In the genomic region with DNA sequence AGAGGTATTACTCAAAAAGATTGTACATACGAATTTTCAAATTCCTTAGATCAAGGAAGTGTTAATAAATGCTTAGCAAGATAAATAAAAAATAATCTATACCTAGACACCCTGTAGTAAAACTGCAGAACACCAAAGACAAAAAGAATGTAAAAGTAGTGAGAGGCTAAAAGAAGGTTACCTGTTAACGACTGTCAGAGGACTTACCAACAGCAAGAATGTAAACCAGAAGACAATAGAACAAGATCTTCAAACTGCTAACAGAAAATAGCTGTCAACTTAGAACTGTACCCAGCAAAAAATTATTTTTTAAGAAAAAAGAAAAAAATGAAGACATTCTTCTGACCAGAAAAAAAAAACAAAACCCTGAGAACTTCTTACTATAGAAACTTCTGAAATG, we compare ENCODE assay signal across 33 cellular contexts. TPM values are rescaled to one million over a fixed set of nuclear protein-coding genes. Genes with fewer than 3 reads are reported as not detected.
DNase-seq lines count a peak whose midpoint lies in the region; ATAC-seq and TF ChIP-seq lines count a peak whose summit lies in the region.
"Had no signal": no experiment of that assay in that cellular context is flagged by ENCODE, and none has a peak within 500 bp of the region (broad histone marks: within the 10 kb centered on the region; RNA-seq: fewer than 3 reads in every experiment).

No MANE protein-coding gene starts in this region.

- H3K27ac Mint-ChIP-seq in activated CD4-positive, alpha-beta T cell treated with anti-CD3 and anti-CD28 coated beads, Interleukin-2, amount 10 ng/mL, durations not matched to agents 24 days and 14 days, result peak overlapping the region; percentile 95
- H3K27ac Mint-ChIP-seq in CD4-positive, alpha-beta memory T cell, result peak overlapping the region; percentile 89 to 99 (median 98)
- peak overlapping the region; percentile 92 for H3K27ac Mint-ChIP-seq in activated CD8-positive, alpha-beta T cell treated with anti-CD3 and anti-CD28 coated beads, Interleukin-2, amount 10 ng/mL, durations not matched to agents 7 days and 5 days
- H3K27ac Mint-ChIP-seq: endodermal cell had no signal

- in situ Hi-C loops in GM13976 (cut with MboI; ENCODE audit: low sequenced_read_pairs, unreplicated experiment), result no loop called here

- TF ChIP-seq CTCF in GM13976 (IDR thresholded peaks at IDR 0.05; ENCODE audit: borderline replicate concordance, control extremely low read depth, extremely low read depth, insufficient read depth, missing control alignments), result no peak

- H3K4me3 ChIP-seq in CD4-positive, alpha-beta memory T cell (ENCODE audit: low read length in 2 of 2), result no peak overlapping the region
- no peak overlapping the region for H3K4me3 ChIP-seq in effector memory CD4-positive, alpha-beta T cell (ENCODE audit: insufficient read depth, low read depth, low read length, poor library complexity, severe bottlenecking)
- H3K4me3 ChIP-seq: coronary artery, lower lobe of right lung, mucosa of descending colon, pancreas had no signal

- peak overlapping the region; percentile 79 for H3K4me3 Mint-ChIP-seq in activated CD4-positive, alpha-beta T cell treated with anti-CD3 and anti-CD28 coated beads, Interleukin-2, amount 10 ng/mL, durations not matched to agents 24 days and 14 days
- H3K4me3 Mint-ChIP-seq in CD4-positive, alpha-beta memory T cell, result peak overlapping the region; percentile 76 to 96 (median 85)
- peak overlapping the region; percentile 58 for H3K4me3 Mint-ChIP-seq in activated CD8-positive, alpha-beta T cell treated with anti-CD3 and anti-CD28 coated beads, Interleukin-2, amount 10 ng/mL, durations not matched to agents 7 days and 5 days
- H3K4me3 Mint-ChIP-seq: endodermal cell, neural crest cell had no signal

- no peaks in the 10 kb centered on the region for H3K27me3 Mint-ChIP-seq in activated CD4-positive, alpha-beta T cell treated with anti-CD3 and anti-CD28 coated beads, Interleukin-2, amount 10 ng/mL, durations not matched to agents 24 days and 14 days
- no peaks in the 10 kb centered on the region for H3K27me3 Mint-ChIP-seq in CD4-positive, alpha-beta memory T cell
- no peaks in the 10 kb centered on the region for H3K27me3 Mint-ChIP-seq in activated CD8-positive, alpha-beta T cell treated with anti-CD3 and anti-CD28 coated beads, Interleukin-2, amount 10 ng/mL, durations not matched to agents 7 days and 5 days (ENCODE audit: low read depth)

- CTCF ChIA-PET in CD4-positive, alpha-beta memory T cell (lab: Charles Lee; ENCODE audit: partially characterized antibody), result interaction anchor here (2.5 to 13.0 kb wide), 3 partner anchors 11 to 51 kb away, joined by 8 to 276 read pairs (median 24); partner anchors contain the start of gene CD2
- CTCF ChIA-PET in activated CD8-positive, alpha-beta T cell treated with anti-CD3 and anti-CD28 coated beads, Interleukin-2, amount 10 ng/mL, durations not matched to agents 7 days and 5 days (lab: Charles Lee), result interaction anchor here (0.9 to 11.8 kb wide), 8 partner anchors 10 to 195 kb away, joined by 3 to 202 read pairs (median 4); partner anchors contain the start of gene CD2

- H3K9me3 Mint-ChIP-seq in activated CD4-positive, alpha-beta T cell treated with anti-CD3 and anti-CD28 coated beads, Interleukin-2, amount 10 ng/mL, durations not matched to agents 24 days and 14 days, result no peaks in the 10 kb centered on the region
- peaks cover 0 to 9% (median 4%) of the 10 kb centered on the region in 8 donors for H3K9me3 Mint-ChIP-seq in CD4-positive, alpha-beta memory T cell
- no peaks in the 10 kb centered on the region for H3K9me3 Mint-ChIP-seq in activated CD8-positive, alpha-beta T cell treated with anti-CD3 and anti-CD28 coated beads, Interleukin-2, amount 10 ng/mL, durations not matched to agents 7 days and 5 days (ENCODE audit: insufficient read depth)
- H3K9me3 Mint-ChIP-seq: endodermal cell, neural crest cell had no signal

- H3K4me1 ChIP-seq in CD4-positive, alpha-beta memory T cell (ENCODE audit: insufficient read depth, low read length), result peaks cover 98% of the 10 kb centered on the region
- H3K4me1 ChIP-seq in effector memory CD4-positive, alpha-beta T cell (ENCODE audit: control insufficient read depth, insufficient read depth, low read length, poor library complexity, severe bottlenecking), result peaks cover 46% of the 10 kb centered on the region
- H3K4me1 ChIP-seq: lower lobe of right lung, pancreas had no signal

- no peak for DNase-seq in activated CD4-positive, alpha-beta T cell treated with anti-CD3 and anti-CD28 coated beads, Interleukin-2, amount 10 ng/mL, durations not matched to agents 24 days and 14 days
- no peak for DNase-seq in activated CD4-positive, alpha-beta T cell treated with anti-CD3 and anti-CD28 coated beads, Interleukin-2, amount 50 U/mL, for 48 hours
- DNase-seq in CD4-positive, alpha-beta memory T cell, result no peak
- DNase-seq in activated CD8-positive, alpha-beta T cell treated with anti-CD3 and anti-CD28 coated beads, Interleukin-2, amount 10 ng/mL, durations not matched to agents 7 days and 5 days, result no peak
- no peak for DNase-seq in effector memory CD4-positive, alpha-beta T cell
- DNase-seq in inferior parietal cortex (ENCODE audit: extremely low spot score) (no peak), GM13976 (ENCODE audit: low spot score) (no peak), GF-D8 (lab: John Stamatoyannopoulos, UW) (no peak)
- DNase-seq: activated CD4-positive, CD25-positive, alpha-beta regulatory T cell; activated gamma-delta T cell; aorta; DMS 273 treated with DMSO at 0.1 percent for 48 hours; EL; endodermal cell; foreskin keratinocyte; heart left ventricle; IMR-90; lower lobe of right lung; mucosa of descending colon; NCI-H1105; NCI-H187 treated with DMSO at 0.1 percent for 48 hours; NCI-H524 treated with DMSO at 0.1 percent for 48 hours; pancreas; retina; SHP77; small intestine; stimulated activated CD4-positive, alpha-beta T cell treated with anti-CD3 and anti-CD28 coated beads, Interleukin-1b, Interleukin-23, amount 100 ng/mL, for 48 hours; trophoblast cell had no signal

- peak overlapping the region; percentile 80 for H3K27ac ChIP-seq in CD4-positive, alpha-beta memory T cell (ENCODE audit: low read depth, low read length)
- H3K27ac ChIP-seq in effector memory CD4-positive, alpha-beta T cell (ENCODE audit: insufficient read depth, low read length, poor library complexity, severe bottlenecking), result peak overlapping the region; percentile 76
- H3K27ac ChIP-seq: coronary artery, foreskin keratinocyte, pancreas had no signal

- no peaks in the 10 kb centered on the region for H3K36me3 ChIP-seq in CD4-positive, alpha-beta memory T cell (ENCODE audit: insufficient read depth, low read length)
- H3K36me3 ChIP-seq in effector memory CD4-positive, alpha-beta T cell (ENCODE audit: control insufficient read depth, insufficient read depth, low read length), result no peaks in the 10 kb centered on the region
- H3K36me3 ChIP-seq: heart left ventricle, lower lobe of right lung, pancreas had no signal

- peaks cover 87% of the 10 kb centered on the region for H3K4me1 Mint-ChIP-seq in activated CD4-positive, alpha-beta T cell treated with anti-CD3 and anti-CD28 coated beads, Interleukin-2, amount 10 ng/mL, durations not matched to agents 24 days and 14 days
- H3K4me1 Mint-ChIP-seq in CD4-positive, alpha-beta memory T cell, result peaks cover 80 to 99% (median 87%) of the 10 kb centered on the region in 4 donors
- H3K4me1 Mint-ChIP-seq in activated CD8-positive, alpha-beta T cell treated with anti-CD3 and anti-CD28 coated beads, Interleukin-2, amount 10 ng/mL, durations not matched to agents 7 days and 5 days (ENCODE audit: low read depth), result peaks cover 93% of the 10 kb centered on the region
- H3K4me1 Mint-ChIP-seq: endodermal cell had no signal

- intact Hi-C loops in activated CD4-positive, alpha-beta T cell treated with anti-CD3 and anti-CD28 coated beads, Interleukin-2, amount 10 ng/mL, durations not matched to agents 24 days and 14 days (cut with micrococcal nuclease), result loop anchor here (10.0 kb wide), 1 partner anchor 431 kb away; the partner anchor contains the start of gene ATP1A1
- intact Hi-C loops in CD4-positive, alpha-beta memory T cell (cut with micrococcal nuclease), result no loop called here

- no peaks in the 10 kb centered on the region for H3K27me3 ChIP-seq in CD4-positive, alpha-beta memory T cell (ENCODE audit: insufficient read depth, low read length)
- no peaks in the 10 kb centered on the region for H3K27me3 ChIP-seq in effector memory CD4-positive, alpha-beta T cell (replicated peaks; ENCODE audit: control insufficient read depth, insufficient read depth, low read length, poor library complexity, severe bottlenecking)
- H3K27me3 ChIP-seq: foreskin keratinocyte, pancreas had no signal

- no peaks in the 10 kb centered on the region for H3K9me3 ChIP-seq in CD4-positive, alpha-beta memory T cell (ENCODE audit: control insufficient read depth in 1 of 2, low read length in 2 of 2)
- H3K9me3 ChIP-seq in effector memory CD4-positive, alpha-beta T cell (ENCODE audit: control insufficient read depth, low read length), result no peaks in the 10 kb centered on the region
- H3K9me3 ChIP-seq: heart left ventricle, lower lobe of right lung, mucosa of descending colon, pancreas had no signal

- peaks cover 21% of the 10 kb centered on the region for H3K36me3 Mint-ChIP-seq in activated CD4-positive, alpha-beta T cell treated with anti-CD3 and anti-CD28 coated beads, Interleukin-2, amount 10 ng/mL, durations not matched to agents 24 days and 14 days (ENCODE audit: low read depth)
- H3K36me3 Mint-ChIP-seq in CD4-positive, alpha-beta memory T cell, result peaks cover 5 to 22% of the 10 kb centered on the region in 2 donors
- H3K36me3 Mint-ChIP-seq in activated CD8-positive, alpha-beta T cell treated with anti-CD3 and anti-CD28 coated beads, Interleukin-2, amount 10 ng/mL, durations not matched to agents 7 days and 5 days (ENCODE audit: low read depth), result peaks cover 14% of the 10 kb centered on the region

- POLR2A ChIA-PET in CD4-positive, alpha-beta memory T cell (lab: Charles Lee; ENCODE audit: partially characterized antibody), result interaction anchor here (1.3 to 21.5 kb wide), 6 partner anchors 9 to 254 kb away, joined by 4 to 1208 read pairs (median 146); partner anchors contain the start of genes CD2 and TTF2
- POLR2A ChIA-PET in activated CD8-positive, alpha-beta T cell treated with anti-CD3 and anti-CD28 coated beads, Interleukin-2, amount 10 ng/mL, durations not matched to agents 7 days and 5 days (lab: Charles Lee), result interaction anchor here (0.8 to 11.9 kb wide), 6 partner anchors 11 to 67 kb away, joined by 3 to 377 read pairs (median 10); partner anchors contain the start of gene CD2

- ATAC-seq in activated CD8-positive, alpha-beta T cell treated with anti-CD3 and anti-CD28 coated beads, Interleukin-2, amount 10 ng/mL, durations not matched to agents 7 days and 5 days, result no peak
- ATAC-seq: esophagus mucosa, foreskin keratinocyte, heart left ventricle, lower lobe of right lung, mucosa of descending colon, pancreas had no signal

RNA-seq across cellular contexts. Expression of gene CD2, which starts 51.2 kb away (rescaled TPM):
- total RNA-seq in activated CD4-positive, alpha-beta T cell treated with anti-CD3 and anti-CD28 coated beads, Interleukin-2, amount 10 ng/mL, durations not matched to agents 24 days and 14 days, result 500 and 501 TPM in 2 replicates
- 100 to 1,000 TPM; 305 to 316 TPM for total RNA-seq in CD4-positive, alpha-beta memory T cell
- 100 to 1,000 TPM; 409 to 471 TPM for polyA plus RNA-seq in CD4-positive, alpha-beta memory T cell
- total RNA-seq in activated CD8-positive, alpha-beta T cell treated with anti-CD3 and anti-CD28 coated beads, Interleukin-2, amount 10 ng/mL, durations not matched to agents 7 days and 5 days, result 100 to 1,000 TPM; 186 to 189 TPM
- total RNA-seq: A172, endodermal cell, foreskin keratinocyte, IMR-90, M059J, neural crest cell had no signal
- polyA plus RNA-seq: foreskin keratinocyte, IMR-90 had no signal
